Comparison of ENCODE assay signal across 11 cellular contexts in the genomic region with DNA sequence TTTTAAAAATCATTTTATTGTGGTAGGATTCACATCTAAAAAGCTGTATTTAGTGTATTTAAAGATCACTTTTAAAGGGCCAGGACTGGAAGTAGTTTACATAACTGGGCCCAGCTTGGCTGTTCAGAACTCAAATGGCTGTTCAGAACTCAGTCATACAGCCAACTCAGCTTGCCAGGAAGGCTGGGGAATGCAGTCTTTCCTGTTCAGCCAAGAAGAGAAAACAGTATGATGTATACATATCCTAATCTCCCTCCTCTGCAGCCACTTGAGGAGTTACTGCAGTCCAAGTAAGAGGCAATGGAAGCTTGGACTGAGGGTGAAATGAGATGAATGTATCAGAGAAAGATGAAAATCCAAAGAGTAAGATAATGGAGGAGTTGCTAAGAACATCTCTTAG. TPM values are rescaled to one million over a fixed set of nuclear protein-coding genes. Genes with fewer than 3 reads are reported as not detected.
DNase-seq lines count a peak whose midpoint lies in the region; ATAC-seq and TF ChIP-seq lines count a peak whose summit lies in the region.
"Had no signal": no experiment of that assay in that cellular context is flagged by ENCODE, and none has a peak within 500 bp of the region (broad histone marks: within the 10 kb centered on the region; RNA-seq: fewer than 3 reads in every experiment).

No MANE protein-coding gene starts in this region.

- no peaks in the 10 kb centered on the region for H3K27me3 ChIP-seq in ascending aorta
- no peaks in the 10 kb centered on the region for H3K27me3 ChIP-seq in gastroesophageal sphincter
- no peaks in the 10 kb centered on the region for H3K27me3 ChIP-seq in osteoblast (ENCODE audit: insufficient read depth, low read length)
- no peaks in the 10 kb centered on the region for H3K27me3 ChIP-seq in ovary
- H3K27me3 ChIP-seq: SJSA1 had no signal

- TF ChIP-seq CTCF in ascending aorta (IDR thresholded peaks at IDR 0.05), result no peak
- no peak for TF ChIP-seq CTCF in gastroesophageal sphincter (IDR thresholded peaks at IDR 0.05)
- no peak for TF ChIP-seq CTCF in osteoblast (IDR thresholded peaks at IDR 0.05; ENCODE audit: extremely low read depth, low read depth, low read length)
- TF ChIP-seq CTCF in ovary (IDR thresholded peaks at IDR 0.05), result no peak

- TF ChIP-seq EP300 in gastroesophageal sphincter (IDR thresholded peaks at IDR 0.05) (no peak), ovary (IDR thresholded peaks at IDR 0.05) (no peak)

- H4K20me1 ChIP-seq in osteoblast (ENCODE audit: insufficient read depth, low read length), result peaks cover 100% of the 10 kb centered on the region

- peak overlapping the region; percentile 67 to 75 for H3K27ac ChIP-seq in ascending aorta
- peak overlapping the region; percentile 77 to 96 (median 84) for H3K27ac ChIP-seq in gastroesophageal sphincter
- H3K27ac ChIP-seq in osteoblast (ENCODE audit: low read depth, low read length), result peak overlapping the region; percentile 46
- no peak overlapping the region for H3K27ac ChIP-seq in ovary
- H3K27ac ChIP-seq: SJSA1 had no signal

- H2AFZ ChIP-seq in osteoblast (ENCODE audit: low read length), result no peak overlapping the region

- no peaks in the 10 kb centered on the region for H3K9me3 ChIP-seq in ascending aorta
- H3K9me3 ChIP-seq in gastroesophageal sphincter, result no peaks in the 10 kb centered on the region
- H3K9me3 ChIP-seq in osteoblast (ENCODE audit: low read depth, low read length), result no peaks in the 10 kb centered on the region
- H3K9me3 ChIP-seq in ovary, result no peaks in the 10 kb centered on the region
- H3K9me3 ChIP-seq: SJSA1 had no signal

- H3K4me2 ChIP-seq in osteoblast (ENCODE audit: insufficient read depth, low read length), result peak overlapping the region; percentile 4

- ATAC-seq in gastroesophageal sphincter (peak; percentile 52), HG03139 (IDR thresholded peaks at IDR 0.05; ENCODE audit: unreplicated experiment) (no peak)

- intact Hi-C loops in ascending aorta (cut with DNase I), result no loop called here
- intact Hi-C loops in ovary (cut with DNase I), result no loop called here

- TF ChIP-seq POLR2A in gastroesophageal sphincter (IDR thresholded peaks at IDR 0.05) (no peak), ovary (IDR thresholded peaks at IDR 0.05) (no peak)

- peaks cover 100% of the 10 kb centered on the region for H3K79me2 ChIP-seq in osteoblast (ENCODE audit: insufficient read depth, low read length)

- DNase-seq in EH (ENCODE audit: low read depth) (peak; percentile 64), ascending aorta (ENCODE audit: low spot score in 2 of 2) (peak in 1 of 2 donors; percentile 66), osteoblast (ENCODE audit: insufficient read length, low spot score, missing footprints) (peak; percentile 76), kidney glomerular epithelial cell (lab: John Stamatoyannopoulos, UW) (no peak), foreskin melanocyte (no peak), ovary (no peak)
- DNase-seq: activated CD4-positive, alpha-beta T cell treated with anti-CD3 and anti-CD28 coated beads, Interleukin-2, amount 50 U/mL, for 4 hours; NCI-H2107 had no signal

- H3K36me3 ChIP-seq in ascending aorta (peaks cover 0 to 18% of the 10 kb centered on the region in 2 donors), gastroesophageal sphincter (peaks cover 0 to 12% of the 10 kb centered on the region in 2 donors), osteoblast (ENCODE audit: insufficient read depth, low read length) (peaks cover 17% of the 10 kb centered on the region), ovary (no peaks in the 10 kb centered on the region)

- H3K4me1 ChIP-seq in ascending aorta (peaks cover 6 to 71% of the 10 kb centered on the region in 2 donors), gastroesophageal sphincter (peaks cover 36 to 99% (median 52%) of the 10 kb centered on the region in 3 donors), osteoblast (ENCODE audit: insufficient read depth, low read length) (peaks cover 42% of the 10 kb centered on the region), ovary (ENCODE audit: insufficient read depth) (peaks cover 16% of the 10 kb centered on the region)
- H3K4me1 ChIP-seq: SJSA1 had no signal

- peak overlapping the region; percentile 13 to 55 for H3K4me3 ChIP-seq in ascending aorta
- H3K4me3 ChIP-seq in gastroesophageal sphincter, result peak overlapping the region; percentile 10 to 21
- H3K4me3 ChIP-seq in osteoblast (ENCODE audit: insufficient read depth, low read length), result no peak overlapping the region
- no peak overlapping the region for H3K4me3 ChIP-seq in ovary
- H3K4me3 ChIP-seq: SJSA1 had no signal

RNA-seq across cellular contexts. Expression of a gene that starts 24.6 kb away (rescaled TPM):
- 452 TPM for total RNA-seq in ascending aorta
- total RNA-seq in gastroesophageal sphincter, result 1,000 to 10,000 TPM; 1,820 to 3,515 (median 2,996) TPM
- total RNA-seq in osteoblast, result 627 and 634 TPM in 2 replicates
- 100 to 1,000 TPM; 162 to 429 (median 299) TPM for total RNA-seq in ovary
- polyA plus RNA-seq in ovary, result 1,000 to 10,000 TPM in 1 of 2 donors, 100 to 1,000 TPM in 1; 404 to 1,033 TPM

Comparison
In these comparisons a context has a peak if more than half of its experiments do, and no peak if none do; other contexts are left out.
1. DNase-seq: peak in EH (single experiment) and osteoblast (single experiment); none in kidney glomerular epithelial cell (single experiment), foreskin melanocyte (single experiment) and ovary (0 of 5).
2. H3K27ac ChIP-seq: peak in ascending aorta (2 of 2), gastroesophageal sphincter (4 of 4) and osteoblast (single experiment); none in ovary (0 of 2).
3. H3K4me3 ChIP-seq: peak in ascending aorta (2 of 2) and gastroesophageal sphincter (2 of 2); none in osteoblast (single experiment) and ovary (single experiment).